In the genomic region with DNA sequence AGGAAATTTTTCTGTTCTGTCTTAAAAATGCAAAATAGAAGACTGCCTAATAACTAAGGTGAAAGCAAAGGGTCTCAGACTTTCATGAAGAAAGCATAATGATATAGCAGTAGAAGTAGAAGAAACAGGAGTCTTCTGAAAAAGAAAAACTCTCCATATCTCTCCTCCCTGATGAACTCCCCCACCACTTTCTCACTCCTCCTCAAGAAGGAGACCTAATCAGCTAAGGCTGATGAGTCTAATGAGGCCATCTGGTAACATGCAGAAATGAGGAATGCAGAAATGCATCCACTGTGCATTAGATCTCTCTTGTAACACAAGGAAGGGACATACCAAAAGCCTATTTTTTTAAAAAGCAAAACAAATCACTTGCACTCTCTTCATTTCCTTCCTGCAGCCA, we compare ENCODE assay signal across 1 cellular context.
TF ChIP-seq lines count a peak whose summit lies in the region.

No MANE protein-coding gene starts in this region.

TF ChIP-seq in H1, 55 proteins besides CTCF, POLR2A, EP300 and RAD21 (continued from another document):
- TF ChIP-seq KDM5A (IDR thresholded peaks at IDR 0.05; ENCODE audit: low read length) (no peak), ZNF274 (IDR thresholded peaks at IDR 0.05; ENCODE audit: borderline replicate concordance, extremely low read depth, low read length) (no peak), CREB1 (IDR thresholded peaks at IDR 0.05) (no peak), SIRT6 (IDR thresholded peaks at IDR 0.05; ENCODE audit: low read length) (no peak), POLR2AphosphoS5 (IDR thresholded peaks at IDR 0.05; ENCODE audit: low read depth, low read length) (no peak)
